ENCODE assay signal across 8 cellular contexts in genomic region chr6:52416629-52417151, GRCh38. TPM values are rescaled to one million over a fixed set of nuclear protein-coding genes. Genes with fewer than 3 reads are reported as not detected.
DNase-seq lines count a peak whose midpoint lies in the region; ATAC-seq and TF ChIP-seq lines count a peak whose summit lies in the region.

No MANE protein-coding gene starts in this region.

- TF ChIP-seq CTCF in GM12865 (IDR thresholded peaks at IDR 0.05; ENCODE audit: insufficient read depth, low read depth, low read length, missing control alignments) (peak; percentile 75), osteocyte (IDR thresholded peaks at IDR 0.05) (peak; percentile 88)

- H3K27me3 Mint-ChIP-seq in T-helper 17 cell = no peaks in the 10 kb centered on the region
- no peaks in the 10 kb centered on the region for H3K27me3 Mint-ChIP-seq in osteocyte (ENCODE audit: unreplicated experiment)

- no peaks in the 10 kb centered on the region for H3K9me3 ChIP-seq in T-helper 17 cell (ENCODE audit: control insufficient read depth, low read length, poor library complexity, severe bottlenecking)

- H3K4me3 ChIP-seq in GM12865 (ENCODE audit: low read depth, low read length) = no peak overlapping the region

- H3K27ac Mint-ChIP-seq in T-helper 17 cell (peak overlapping the region; percentile 8), osteocyte (ENCODE audit: unreplicated experiment) (peak overlapping the region; percentile 87)

- no peaks in the 10 kb centered on the region for H3K9me3 Mint-ChIP-seq in osteocyte (ENCODE audit: unreplicated experiment)

- DNase-seq in AG20443 (ENCODE audit: low spot score) (peak; percentile 59), GM12865 (ENCODE audit: low read depth) (peak; percentile 81), NCI-H1694 (lab: John Stamatoyannopoulos, UW) (peak; percentile 38), T-helper 17 cell (peak in 1 of 3 donors; percentile 28), fibroblast of the conjunctiva (ENCODE audit: low read depth) (peak; percentile 49), osteocyte (ENCODE audit: extremely low spot score, unreplicated experiment) (no peak)

- H3K4me3 Mint-ChIP-seq in T-helper 17 cell (no peak overlapping the region), osteocyte (ENCODE audit: unreplicated experiment) (no peak overlapping the region)

- H3K36me3 Mint-ChIP-seq in T-helper 17 cell (ENCODE audit: low read depth) (no peaks in the 10 kb centered on the region), osteocyte (ENCODE audit: unreplicated experiment) (no peaks in the 10 kb centered on the region)

- ATAC-seq in T-helper 17 cell = peak; percentile 11
- ATAC-seq in HG03342 (IDR thresholded peaks at IDR 0.05; ENCODE audit: unreplicated experiment) = no peak
- no peak for ATAC-seq in GM18907 (IDR thresholded peaks at IDR 0.05; ENCODE audit: unreplicated experiment)

- H3K4me1 Mint-ChIP-seq in T-helper 17 cell (peaks cover 9% of the 10 kb centered on the region), osteocyte (ENCODE audit: unreplicated experiment) (peaks cover 60% of the 10 kb centered on the region)

RNA-seq across cellular contexts. Expression of gene EFHC1, which starts 3.5 kb away (rescaled TPM):
- total RNA-seq in T-helper 17 cell (1 to 10 TPM; 5.3 to 7.5 TPM), osteocyte (28.9 and 33.8 TPM in 2 replicates)

RNA-seq across cellular contexts. Expression of gene PAQR8, which starts 54.7 kb away (rescaled TPM):
- total RNA-seq in T-helper 17 cell (1 to 10 TPM; 3.6 to 7.7 TPM), osteocyte (13.1 and 13.4 TPM in 2 replicates)
